11 cellular contexts compared by ENCODE assay signal in genomic region chr1:14571810-14572767, GRCh38. TPM values are rescaled to one million over a fixed set of nuclear protein-coding genes. Genes with fewer than 3 reads are reported as not detected.
DNase-seq lines count a peak whose midpoint lies in the region; ATAC-seq and TF ChIP-seq lines count a peak whose summit lies in the region.
"Had no signal": no experiment of that assay in that cellular context is flagged by ENCODE, and none has a peak within 500 bp of the region (broad histone marks: within the 10 kb centered on the region; RNA-seq: fewer than 3 reads in every experiment).

No MANE protein-coding gene starts in this region.

- peak; percentile 29 for DNase-seq in Ammon's horn (ENCODE audit: low spot score)
- DNase-seq in Panc1 (ENCODE audit: low read depth, low spot score): no peak
- DNase-seq in kidney epithelial cell (ENCODE audit: low read depth): no peak
- no peak for DNase-seq in left lobe of liver (ENCODE audit: low spot score)
- DNase-seq in SW 1271 (lab: John Stamatoyannopoulos, UW): no peak
- no peak for DNase-seq in DMS114 treated with DMSO at 0.1 percent for 48 hours (lab: John Stamatoyannopoulos, UW; ENCODE audit: unreplicated experiment)
- DNase-seq: activated CD4-positive, alpha-beta memory T cell treated with anti-CD3 and anti-CD28 coated beads, Interleukin-2, amount 10 ng/mL, durations not matched to agents 7 days and 5 days; GDM1 had no signal

- H3K4me1 ChIP-seq in Panc1 (ENCODE audit: control insufficient read depth, insufficient read depth, low read length): no peaks in the 10 kb centered on the region

- ATAC-seq in Panc1 (no peak), left lobe of liver (no peak), HG02970 (IDR thresholded peaks at IDR 0.05; ENCODE audit: low FRiP score, unreplicated experiment) (no peak)

- peak; percentile 41 for TF ChIP-seq CTCF in GM12873 (IDR thresholded peaks at IDR 0.05; ENCODE audit: insufficient read depth, low read depth, low read length, missing control alignments)
- peak; percentile 20 for TF ChIP-seq CTCF in Panc1 (IDR thresholded peaks at IDR 0.05)
- peak; percentile 12 for TF ChIP-seq CTCF in kidney epithelial cell (IDR thresholded peaks at IDR 0.05; ENCODE audit: insufficient read depth, low read length, poor library complexity, severe bottlenecking)

- no peaks in the 10 kb centered on the region for H3K9me3 ChIP-seq in Panc1 (ENCODE audit: control insufficient read depth, insufficient read depth, low read depth, low read length)

- H3K4me3 ChIP-seq in Panc1 (ENCODE audit: low read depth in 2 of 2, low read length in 2 of 2): no peak overlapping the region
- no peak overlapping the region for H3K4me3 ChIP-seq in kidney epithelial cell (ENCODE audit: low read depth, low read length)

- no peaks in the 10 kb centered on the region; the same call in 1 of the 2 replicates for H3K27me3 ChIP-seq in Panc1 (ENCODE audit: control insufficient read depth, insufficient read depth, low read length)
- H3K27me3 ChIP-seq in kidney epithelial cell (ENCODE audit: control insufficient read depth, insufficient read depth, low read length): no peaks in the 10 kb centered on the region

- no peak overlapping the region for H3K27ac ChIP-seq in Panc1 (ENCODE audit: low read length)
- H3K27ac ChIP-seq: RWPE1 had no signal

- no peaks in the 10 kb centered on the region for H3K36me3 ChIP-seq in Panc1 (ENCODE audit: control insufficient read depth, insufficient read depth, low read length)
- no peaks in the 10 kb centered on the region for H3K36me3 ChIP-seq in kidney epithelial cell (ENCODE audit: control insufficient read depth, insufficient read depth, low read length)

- in situ Hi-C loops in Panc1 (cut with HindIII; ENCODE audit: low pct_unique_long_range_greater_than_20kb, low sequenced_read_pairs): no loop called here

- POLR2A ChIA-PET in Panc1 (lab: Charles Lee): no interaction called here

- CTCF ChIA-PET in Panc1 (lab: Charles Lee): no interaction called here

- BruUV-seq in Panc1 (replicated peaks; lab: Mats Ljungman, UMichigan): no TSS peak

- intact Hi-C loops in Panc1 (cut with micrococcal nuclease; ENCODE audit: unreplicated experiment): no loop called here

RNA-seq across cellular contexts. Expression of gene KAZN, which starts 26.4 kb away (rescaled TPM):
- total RNA-seq in Panc1 (2021; ENCODE audit: unreplicated experiment): 6.6 TPM
- polyA plus RNA-seq in Panc1 (2012; ENCODE audit: insufficient read length): 3.9 TPM
- total RNA-seq in kidney epithelial cell: 2.8 and 6.4 TPM in 2 replicates
- 4.4 TPM for total RNA-seq in left lobe of liver
